In genomic region chrX:72713130-72713529, GRCh38 we compare ENCODE assay signal across 7 cellular contexts. TPM values are rescaled to one million over a fixed set of nuclear protein-coding genes. Genes with fewer than 3 reads are reported as not detected.
DNase-seq lines count a peak whose midpoint lies in the region; ATAC-seq and TF ChIP-seq lines count a peak whose summit lies in the region.

No MANE protein-coding gene starts in this region.

- peaks cover 3% of the 10 kb centered on the region for H3K27me3 Mint-ChIP-seq in H9 (ENCODE audit: low read depth)

- peaks cover 7 to 10% of the 10 kb centered on the region in 2 experiments; a peak in 3 of 4 replicates for H3K4me1 Mint-ChIP-seq in H9

- no peak overlapping the region for H3K27ac Mint-ChIP-seq in H9

- no peak overlapping the region for H4K91ac ChIP-seq in H9 (ENCODE audit: insufficient read length, low read depth, low read length)

- H3K23ac ChIP-seq in H9 (ENCODE audit: insufficient read length, low read depth, low read length), result no peak overlapping the region

- no peak for ATAC-seq in Panc1
- ATAC-seq in gastrocnemius medialis, result no peak
- no peak for ATAC-seq in HG03095 (IDR thresholded peaks at IDR 0.05; ENCODE audit: unreplicated experiment)
- ATAC-seq in HG02973 (IDR thresholded peaks at IDR 0.05; ENCODE audit: unreplicated experiment), result no peak

- H2AK5ac ChIP-seq in H9 (ENCODE audit: insufficient read length, low read length), result no peak overlapping the region

- H3K9ac ChIP-seq in H9 (ENCODE audit: extremely low read depth, insufficient read length, low read length), result no peak overlapping the region

- WGBS in H9 (ENCODE audit: extremely low coverage, insufficient read length, low lambda C conversion rate), result no CpG with 5 or more reads among the region's 3 CpGs

- H3K4me3 ChIP-seq in Panc1 (ENCODE audit: low read depth in 2 of 2, low read length in 2 of 2) (peak overlapping the region; percentile 61 to 79), gastrocnemius medialis (peak overlapping the region; percentile 56 to 72 (median 66))

- intact Hi-C loops in Panc1 (cut with micrococcal nuclease; ENCODE audit: unreplicated experiment) (no loop called here), gastrocnemius medialis (cut with DNase I; ENCODE audit: low total_unique reads) (loop anchor here (5.0 kb wide), 1 partner anchor 51 kb away; no protein-coding TSS in a partner anchor)

- no peak for TF ChIP-seq POLR2A in gastrocnemius medialis (IDR thresholded peaks at IDR 0.05)

- H3K4ac ChIP-seq in H9 (ENCODE audit: low read depth, low read length), result no peak overlapping the region

- H3K23me2 ChIP-seq in H9 (ENCODE audit: insufficient read length, low read depth, low read length, poor library complexity, severe bottlenecking), result peaks cover 7% of the 10 kb centered on the region

- H3K27ac ChIP-seq in H9 (ENCODE audit: insufficient read length, low read depth, low read length), result no peak overlapping the region
- peak overlapping the region; percentile 66 for H3K27ac ChIP-seq in Panc1 (ENCODE audit: low read length)
- H3K27ac ChIP-seq in epithelial cell of prostate, result peak overlapping the region; percentile 75
- peak overlapping the region; percentile 91 to 93 (median 92) for H3K27ac ChIP-seq in gastrocnemius medialis

- BruUV-seq in Panc1 (replicated peaks; lab: Mats Ljungman, UMichigan), result no TSS peak

- no peak overlapping the region for H2AFZ ChIP-seq in H9 (ENCODE audit: low read length)

- H2BK5ac ChIP-seq in H9 (ENCODE audit: insufficient read length, low read length), result no peak overlapping the region

- CTCF ChIA-PET in Panc1 (lab: Charles Lee), result no interaction called here

- no peak overlapping the region for H2BK20ac ChIP-seq in H9 (ENCODE audit: low read depth, low read length, poor library complexity, severe bottlenecking)

- no peak overlapping the region for H3K18ac ChIP-seq in H9 (ENCODE audit: insufficient read length, low read depth, low read length)

- H4K20me1 ChIP-seq in H9 (ENCODE audit: control insufficient read depth, insufficient read depth, insufficient read length), result no peaks in the 10 kb centered on the region

- H3K9me3 ChIP-seq in H9 (ENCODE audit: control insufficient read depth, low read depth, low read length), result peaks cover 22% of the 10 kb centered on the region
- H3K9me3 ChIP-seq in Panc1 (ENCODE audit: control insufficient read depth, insufficient read depth, low read depth, low read length), result no peaks in the 10 kb centered on the region
- H3K9me3 ChIP-seq in gastrocnemius medialis, result no peaks in the 10 kb centered on the region

- no peaks in the 10 kb centered on the region for H3K27me3 ChIP-seq in H9 (ENCODE audit: insufficient read depth, low read length)
- no peaks in the 10 kb centered on the region for H3K27me3 ChIP-seq in Panc1 (ENCODE audit: control insufficient read depth, insufficient read depth, low read length)
- H3K27me3 ChIP-seq in gastrocnemius medialis, result no peaks in the 10 kb centered on the region

- H3K9me3 Mint-ChIP-seq in H9, result peaks cover 58 to 61% of the 10 kb centered on the region in 2 experiments

- no peak for TF ChIP-seq CTCF in H9 (conservative IDR thresholded peaks at IDR 0.05)
- no peak for TF ChIP-seq CTCF in Panc1 (IDR thresholded peaks at IDR 0.05)
- TF ChIP-seq CTCF in gastrocnemius medialis (IDR thresholded peaks at IDR 0.05 in 4 of 5, conservative IDR thresholded peaks at IDR 0.05 in 1 of 5), result no peak

- DNase-seq in H9, result no peak
- no peak for DNase-seq in Panc1 (ENCODE audit: low read depth, low spot score)
- DNase-seq in epithelial cell of prostate (ENCODE audit: low read depth, low spot score), result no peak
- DNase-seq in gastrocnemius medialis, result no peak
- DNase-seq in occipital lobe (lab: John Stamatoyannopoulos, UW), result no peak

- H4K8ac ChIP-seq in H9 (replicated peaks; ENCODE audit: insufficient read length, low read depth, low read length), result no peak overlapping the region

- H3K79me1 ChIP-seq in H9 (ENCODE audit: insufficient read depth, low read depth, low read length, poor library complexity, severe bottlenecking), result no peaks in the 10 kb centered on the region

- H3K4me3 Mint-ChIP-seq in H9, result peak overlapping the region; percentile 68 to 85

- H3K56ac ChIP-seq in H9 (ENCODE audit: insufficient read length, low read depth, low read length), result no peak overlapping the region

- no peak overlapping the region for H3K14ac ChIP-seq in H9 (ENCODE audit: insufficient read depth, low read length)

- no peaks in the 10 kb centered on the region for H3K79me2 ChIP-seq in H9 (ENCODE audit: insufficient read depth, low read length)

- peak overlapping the region; percentile 54 for H3K4me2 ChIP-seq in H9 (ENCODE audit: insufficient read depth, insufficient read length, low read length)

- POLR2A ChIA-PET in Panc1 (lab: Charles Lee), result no interaction called here

- no peak overlapping the region for H4K5ac ChIP-seq in H9 (ENCODE audit: insufficient read length, low read depth, low read length)

- H3T11ph ChIP-seq in H9 (ENCODE audit: low read length), result no peak overlapping the region

- no peaks in the 10 kb centered on the region for H3K36me3 ChIP-seq in Panc1 (ENCODE audit: control insufficient read depth, insufficient read depth, low read length)
- peaks cover 0 to 4% of the 10 kb centered on the region in 2 donors for H3K36me3 ChIP-seq in gastrocnemius medialis

- no peak overlapping the region for H2BK120ac ChIP-seq in H9 (ENCODE audit: low read depth, low read length, poor library complexity, severe bottlenecking)

- H3K36me3 Mint-ChIP-seq in H9 (ENCODE audit: insufficient read depth in 1 of 3, low read depth in 3 of 3), result peaks cover 3 to 11% (median 4%) of the 10 kb centered on the region in 3 experiments; a peak in 5 of 7 replicates

- no peak overlapping the region for H2BK12ac ChIP-seq in H9 (ENCODE audit: insufficient read length, low read depth, low read length)

- H2BK15ac ChIP-seq in H9 (ENCODE audit: low read depth, low read length), result no peak overlapping the region

- H3K4me1 ChIP-seq in H9 (ENCODE audit: insufficient read depth, low read length), result no peaks in the 10 kb centered on the region
- H3K4me1 ChIP-seq in Panc1 (ENCODE audit: control insufficient read depth, insufficient read depth, low read length), result peaks cover 4% of the 10 kb centered on the region; the same call in 1 of the 2 replicates
- peaks cover 0 to 4% of the 10 kb centered on the region in 2 donors for H3K4me1 ChIP-seq in gastrocnemius medialis

- in situ Hi-C loops in Panc1 (cut with HindIII; ENCODE audit: low pct_unique_long_range_greater_than_20kb, low sequenced_read_pairs) (no loop called here), gastrocnemius medialis (cut with MboI; ENCODE audit: low sequenced_read_pairs in 4 of 4) (no loop called here)

RNA-seq across cellular contexts. Expression of gene PHKA1, which starts 1.0 kb away (rescaled TPM):
- 6.5 and 6.6 TPM in 2 replicates for total RNA-seq in H9 (2021)
- total RNA-seq in Panc1 (2021; ENCODE audit: unreplicated experiment), result 28.6 TPM
- polyA plus RNA-seq in Panc1 (2012; ENCODE audit: insufficient read length), result 19.4 TPM
- 100 to 1,000 TPM in 2 of 4 donors, 10 to 100 TPM in 2; 33.5 to 176 (median 107) TPM for total RNA-seq in gastrocnemius medialis
- 3.1 TPM for total RNA-seq in occipital lobe
